Comparison of ENCODE assay signal across 9 cellular contexts in genomic region chr12:40192704-40193255, GRCh38. TPM values are rescaled to one million over a fixed set of nuclear protein-coding genes. Genes with fewer than 3 reads are reported as not detected.
DNase-seq lines count a peak whose midpoint lies in the region; ATAC-seq, FAIRE-seq and TF ChIP-seq lines count a peak whose summit lies in the region.
"Had no signal": no experiment of that assay in that cellular context is flagged by ENCODE, and none has a peak within 500 bp of the region (broad histone marks: within the 10 kb centered on the region; RNA-seq: fewer than 3 reads in every experiment).

No MANE protein-coding gene starts in this region.

- H3K9me3 ChIP-seq in mesenchymal stem cell (ENCODE audit: control insufficient read depth, low read length): peaks cover 15% of the 10 kb centered on the region

- no peaks in the 10 kb centered on the region for H3K36me3 ChIP-seq in mesenchymal stem cell (ENCODE audit: control insufficient read depth in 1 of 2, insufficient read depth in 2 of 2, low read depth in 1 of 2, low read length in 2 of 2)
- no peaks in the 10 kb centered on the region for H3K36me3 ChIP-seq in mesendoderm (ENCODE audit: control insufficient read depth, insufficient read depth, low read length)

- no peaks in the 10 kb centered on the region for H3K4me1 ChIP-seq in mesenchymal stem cell (ENCODE audit: control insufficient read depth, insufficient read depth, low read depth, low read length)
- H3K4me1 ChIP-seq in mesendoderm (ENCODE audit: control insufficient read depth, low read depth, low read length): no peaks in the 10 kb centered on the region

- H3K23ac ChIP-seq in mesenchymal stem cell (ENCODE audit: low read length in 2 of 2) (no peak overlapping the region), mesendoderm (ENCODE audit: low read length) (no peak overlapping the region)

- no peak overlapping the region for H2BK5ac ChIP-seq in mesenchymal stem cell (ENCODE audit: low read depth, low read length, poor library complexity, severe bottlenecking)
- H2BK5ac ChIP-seq in mesendoderm (ENCODE audit: low read length): no peak overlapping the region

- no peak overlapping the region for H3K27ac ChIP-seq in mesenchymal stem cell (ENCODE audit: low read length, poor library complexity, severe bottlenecking)
- H3K27ac ChIP-seq in mesendoderm (ENCODE audit: low read depth, low read length): no peak overlapping the region

- no peak overlapping the region for H3K56ac ChIP-seq in mesendoderm (ENCODE audit: low read length)

- 96% methylated on average over 5 of the region's 6 CpGs for WGBS in mesenchymal stem cell
- WGBS in mesendoderm (ENCODE audit: extremely low coverage, insufficient coverage, low lambda C conversion rate): no CpG with 5 or more reads among the region's 6 CpGs

- FAIRE-seq in GM18507 (lab: Jason Lieb, UNC): peak; percentile 98

- H4K5ac ChIP-seq in mesendoderm (ENCODE audit: low read length): no peak overlapping the region

- ATAC-seq in GM21515 (IDR thresholded peaks at IDR 0.05; ENCODE audit: unreplicated experiment) (peak; percentile 97), HG03460 (IDR thresholded peaks at IDR 0.05; ENCODE audit: unreplicated experiment) (peak; percentile 96), omental fat pad (ENCODE audit: low FRiP score) (no peak)

- no peak overlapping the region for H2AFZ ChIP-seq in mesenchymal stem cell (ENCODE audit: low read depth, low read length)

- H3K27me3 ChIP-seq in mesenchymal stem cell (ENCODE audit: control insufficient read depth in 1 of 2, insufficient read depth in 1 of 2, low read length in 2 of 2): no peaks in the 10 kb centered on the region
- H3K27me3 ChIP-seq in mesendoderm (ENCODE audit: insufficient read depth, low read length, poor library complexity): no peaks in the 10 kb centered on the region

- H4K91ac ChIP-seq in mesenchymal stem cell (ENCODE audit: low read length): no peak overlapping the region

- no peak overlapping the region for H2BK12ac ChIP-seq in mesenchymal stem cell (ENCODE audit: low read length in 2 of 2)

- no peak overlapping the region for H4K8ac ChIP-seq in mesenchymal stem cell (ENCODE audit: low read length)
- no peak overlapping the region for H4K8ac ChIP-seq in mesendoderm (ENCODE audit: low read depth, low read length)

- H3K4me3 ChIP-seq in mesenchymal stem cell (ENCODE audit: insufficient read depth in 1 of 2, low read depth in 1 of 2, low read length in 2 of 2): no peak overlapping the region
- no peak overlapping the region for H3K4me3 ChIP-seq in mesendoderm (ENCODE audit: low read length)

- H2AK5ac ChIP-seq in mesenchymal stem cell (ENCODE audit: low read length, severe bottlenecking) (no peak overlapping the region), mesendoderm (ENCODE audit: low read length) (no peak overlapping the region)

- DNase-seq in GM18507 (ENCODE audit: extremely low spot score, insufficient read length, low read depth): peak; percentile 32
- peak; percentile 8 for DNase-seq in central memory CD4-positive, alpha-beta T cell
- no peak for DNase-seq in middle frontal gyrus (ENCODE audit: extremely low spot score, low spot score)
- no peak for DNase-seq in omental fat pad (ENCODE audit: low spot score)
- DNase-seq in mesenchymal stem cell: no peak
- no peak for DNase-seq in mesendoderm
- DNase-seq: H7 had no signal

- H2BK120ac ChIP-seq in mesenchymal stem cell (ENCODE audit: low read depth, low read length) (no peak overlapping the region), mesendoderm (ENCODE audit: low read depth, low read length) (no peak overlapping the region)

- H3K18ac ChIP-seq in mesenchymal stem cell (ENCODE audit: low read depth in 1 of 2, low read length in 2 of 2) (no peak overlapping the region), mesendoderm (ENCODE audit: low read length) (no peak overlapping the region)

- H3K9ac ChIP-seq in mesenchymal stem cell (ENCODE audit: low read length): no peak overlapping the region
- no peak overlapping the region for H3K9ac ChIP-seq in mesendoderm (ENCODE audit: low read length)

- no peak overlapping the region for H3K4me2 ChIP-seq in mesenchymal stem cell (ENCODE audit: low read length, poor library complexity, severe bottlenecking)
- H3K4me2 ChIP-seq in mesendoderm (ENCODE audit: low read length): no peak overlapping the region

- H3K79me2 ChIP-seq in mesendoderm (ENCODE audit: control insufficient read depth, insufficient read depth, low read length): no peaks in the 10 kb centered on the region

- H3K4ac ChIP-seq in mesenchymal stem cell (ENCODE audit: low read depth in 1 of 2, low read length in 2 of 2) (no peak overlapping the region), mesendoderm (ENCODE audit: low read depth, low read length) (no peak overlapping the region)

- H2BK15ac ChIP-seq in mesenchymal stem cell (ENCODE audit: low read depth, poor library complexity, severe bottlenecking) (no peak overlapping the region), mesendoderm (replicated peaks; ENCODE audit: low read depth) (no peak overlapping the region)

- no peaks in the 10 kb centered on the region for H3K79me1 ChIP-seq in mesenchymal stem cell (replicated peaks; ENCODE audit: low read length, poor library complexity, severe bottlenecking)
- no peaks in the 10 kb centered on the region for H3K79me1 ChIP-seq in mesendoderm (ENCODE audit: low read length)

- no peak for TF ChIP-seq CTCF in omental fat pad (IDR thresholded peaks at IDR 0.05)

- H3K14ac ChIP-seq in mesenchymal stem cell (ENCODE audit: low read length in 2 of 2): no peak overlapping the region

RNA-seq across cellular contexts. Expression of gene LRRK2, which starts 32.0 kb away (rescaled TPM):
- total RNA-seq in omental fat pad: 10 to 100 TPM in 3 of 4 donors, 1 to 10 TPM in 1; 9.0 to 55.6 (median 15.4) TPM
- 0.14 TPM for polyA plus RNA-seq in mesenchymal stem cell (2013, experiment 1 of 2)
- polyA plus RNA-seq in mesenchymal stem cell (2013, experiment 2 of 2): 0.18 TPM
- polyA plus RNA-seq in mesendoderm (2013, experiment 1 of 2): 0.03 TPM
- 0.03 TPM for polyA plus RNA-seq in mesendoderm (2013, experiment 2 of 2)

Comparison
In these comparisons a context has a peak if more than half of its experiments do, and no peak if none do; other contexts are left out.
1. DNase-seq: peak in GM18507 (single experiment) and central memory CD4-positive, alpha-beta T cell (single experiment); none in middle frontal gyrus (single experiment), omental fat pad (single experiment), mesenchymal stem cell (single experiment) and mesendoderm (single experiment).